8 cellular contexts compared by ENCODE assay signal in the genomic region with DNA sequence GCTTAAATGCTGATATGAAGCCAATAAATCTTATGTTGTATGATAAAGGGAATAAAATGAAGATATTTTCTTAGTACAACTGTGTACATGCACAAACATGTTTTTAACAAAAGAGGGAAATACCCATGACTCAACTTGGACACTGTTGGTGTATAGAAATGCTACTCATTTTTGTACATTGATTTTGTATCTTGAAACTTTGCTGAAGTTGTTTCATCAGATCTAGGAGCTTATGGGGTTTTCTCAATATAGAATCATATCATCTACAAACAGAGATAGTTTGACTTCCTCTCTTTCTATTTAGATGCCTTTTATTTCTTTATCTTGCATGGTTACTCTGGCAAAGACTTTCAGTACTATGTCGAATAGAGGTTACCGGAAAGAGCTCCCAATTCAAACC. TPM values are rescaled to one million over a fixed set of nuclear protein-coding genes. Genes with fewer than 3 reads are reported as not detected.
DNase-seq lines count a peak whose midpoint lies in the region; ATAC-seq, FAIRE-seq and TF ChIP-seq lines count a peak whose summit lies in the region.
"Not testable (repeated sequence)": the region's sequence is repeated elsewhere in the genome, so short reads cannot be mapped to it uniquely, and the experiment has no call there.

No MANE protein-coding gene starts in this region.

- H3K27ac ChIP-seq in A549: not testable (repeated sequence)

- WGBS in A549 (ENCODE audit: missing lambda C conversion rate): 57% methylated on average over 2 of the region's 2 CpGs

- not testable (repeated sequence) for H3K4me3 Mint-ChIP-seq in activated T-cell treated with anti-CD3 and anti-CD28 coated beads, Interleukin-2, amount 50 U/mL, for 24 hours; stimulated activated naive CD8-positive, alpha-beta T cell treated with anti-CD3 and anti-CD28 coated beads, Interleukin-15, amount 100 ng/mL, for 72 hours

- H3K4me2 ChIP-seq in A549: not testable (repeated sequence)

- not testable (repeated sequence) for TF ChIP-seq RAD21 in A549 (conservative IDR thresholded peaks at IDR 0.05 in 1 of 2, IDR thresholded peaks at IDR 0.05 in 1 of 2)

- not testable (repeated sequence) for H3K4me3 ChIP-seq in A549

- H3K9me3 Mint-ChIP-seq in activated T-cell treated with anti-CD3 and anti-CD28 coated beads, Interleukin-2, amount 50 U/mL, for 24 hours; stimulated activated naive CD8-positive, alpha-beta T cell treated with anti-CD3 and anti-CD28 coated beads, Interleukin-15, amount 100 ng/mL, for 72 hours: not testable (repeated sequence)

- H3K4me1 Mint-ChIP-seq in activated T-cell treated with anti-CD3 and anti-CD28 coated beads, Interleukin-2, amount 50 U/mL, for 24 hours (ENCODE audit: low read depth); stimulated activated naive CD8-positive, alpha-beta T cell treated with anti-CD3 and anti-CD28 coated beads, Interleukin-15, amount 100 ng/mL, for 72 hours: not testable (repeated sequence)

- H3K36me3 Mint-ChIP-seq in activated T-cell treated with anti-CD3 and anti-CD28 coated beads, Interleukin-2, amount 50 U/mL, for 24 hours (ENCODE audit: low read depth): not testable (repeated sequence)

- TF ChIP-seq CTCF in A549 (IDR thresholded peaks at IDR 0.05): not testable (repeated sequence)

- peak overlapping the region; percentile 14 for H3K27ac Mint-ChIP-seq in activated T-cell treated with anti-CD3 and anti-CD28 coated beads, Interleukin-2, amount 50 U/mL, for 24 hours
- H3K27ac Mint-ChIP-seq in stimulated activated naive CD8-positive, alpha-beta T cell treated with anti-CD3 and anti-CD28 coated beads, Interleukin-15, amount 100 ng/mL, for 72 hours: peak overlapping the region; percentile 80 to 87

- H3K9me3 ChIP-seq in A549: peaks cover 12% of the 10 kb centered on the region; the same call in 2 of the 3 replicates

- FAIRE-seq in A549 (lab: Jason Lieb, UNC) (peak; percentile 46), colon (lab: Jason Lieb, UNC) (peak; percentile 28)

- ATAC-seq in A549: not testable (repeated sequence)
- peak; percentile 67 for ATAC-seq in GM18519 (IDR thresholded peaks at IDR 0.05; ENCODE audit: low FRiP score, unreplicated experiment)
- peak; percentile 52 for ATAC-seq in GM21717 (IDR thresholded peaks at IDR 0.05; ENCODE audit: unreplicated experiment)
- ATAC-seq in HG02885 (IDR thresholded peaks at IDR 0.05; ENCODE audit: poor library complexity, unreplicated experiment): peak; percentile 57
- peak; percentile 63 for ATAC-seq in HG03565 (IDR thresholded peaks at IDR 0.05; ENCODE audit: unreplicated experiment)
- peak; percentile 86 for ATAC-seq in stimulated activated naive CD8-positive, alpha-beta T cell treated with anti-CD3 and anti-CD28 coated beads, Interleukin-15, amount 100 ng/mL, for 72 hours

- TF ChIP-seq POLR2A in A549 (IDR thresholded peaks at IDR 0.05; ENCODE audit: low read length): not testable (repeated sequence)

- not testable (repeated sequence) for DNase-seq in A549 (ENCODE audit: low read depth in 1 of 2, low spot score in 1 of 2); activated T-cell treated with anti-CD3 and anti-CD28 coated beads, Interleukin-2, amount 50 U/mL, for 24 hours; stimulated activated naive CD8-positive, alpha-beta T cell treated with anti-CD3 and anti-CD28 coated beads, Interleukin-15, amount 100 ng/mL, for 72 hours

- H3K4me1 ChIP-seq in A549: not testable (repeated sequence)

- TF ChIP-seq EP300 in A549 (IDR thresholded peaks at IDR 0.05): not testable (repeated sequence)

- CTCF ChIA-PET in A549 (lab: Yijun Ruan, JAX): not testable (repeated sequence)

- H3K27me3 Mint-ChIP-seq in activated T-cell treated with anti-CD3 and anti-CD28 coated beads, Interleukin-2, amount 50 U/mL, for 24 hours; stimulated activated naive CD8-positive, alpha-beta T cell treated with anti-CD3 and anti-CD28 coated beads, Interleukin-15, amount 100 ng/mL, for 72 hours: not testable (repeated sequence)

- POLR2A ChIA-PET in A549 (lab: Yijun Ruan, JAX): not testable (repeated sequence)

RNA-seq across cellular contexts. Expression of gene ADCY1, which starts 25.3 kb away (rescaled TPM):
- polyA plus RNA-seq in A549 (2011; rRNA removed): 1.3 and 2.3 TPM in 2 replicates
- polyA plus RNA-seq in A549 (2012; cell fraction: cytosol; rRNA removed): 1.1 and 1.5 TPM in 2 replicates
- polyA plus RNA-seq in A549 (2012; cell fraction: nucleus; rRNA removed): 1.0 and 1.2 TPM in 2 replicates
- polyA plus RNA-seq in A549 (2017; fragmentation: RNase III; extraction: RNeasy Plus Mini Kit Qiagen cat#74134 plus additional on column Dnase treatment): 1.3 to 1.7 TPM (median 1.4 TPM) in 3 replicates
- 3.6 and 4.2 TPM in 2 replicates for polyA minus RNA-seq in A549 (2011; rRNA and poly(A)+ RNA removed)
